In the genomic region with DNA sequence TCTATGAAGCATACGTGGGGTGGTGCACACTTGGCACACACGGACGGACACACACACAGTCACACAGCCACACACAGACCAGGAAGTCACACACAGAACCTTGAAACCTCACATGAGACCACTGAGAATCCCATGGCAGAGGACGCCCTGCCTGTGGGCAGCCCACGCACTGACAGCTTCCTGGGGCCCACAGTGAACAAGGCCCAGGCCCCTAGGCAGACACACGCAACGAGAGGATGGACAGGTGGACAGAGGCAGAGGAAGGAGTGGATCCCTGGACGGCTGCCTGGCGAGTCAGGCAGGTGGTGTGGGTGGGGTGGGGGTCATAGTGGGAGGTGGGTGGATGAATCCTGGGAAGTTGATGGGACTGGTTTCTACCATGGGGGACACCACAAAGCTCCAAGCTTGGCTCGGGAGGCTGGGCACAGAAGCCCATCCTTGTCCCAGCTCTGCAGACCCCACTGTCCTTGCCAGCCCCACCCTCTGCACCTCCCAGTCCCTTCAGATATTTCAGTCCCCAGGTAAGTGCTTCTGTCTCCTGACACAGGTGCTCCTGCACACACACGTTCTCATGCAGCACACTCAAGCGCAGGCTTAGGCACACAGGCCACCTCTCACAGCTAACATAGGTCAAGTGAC, we compare ENCODE assay signal across 14 cellular contexts. TPM values are rescaled to one million over a fixed set of nuclear protein-coding genes. Genes with fewer than 3 reads are reported as not detected.
DNase-seq lines count a peak whose midpoint lies in the region; ATAC-seq, FAIRE-seq and TF ChIP-seq lines count a peak whose summit lies in the region.
"Had no signal": no experiment of that assay in that cellular context is flagged by ENCODE, and none has a peak within 500 bp of the region (broad histone marks: within the 10 kb centered on the region; RNA-seq: fewer than 3 reads in every experiment).

No MANE protein-coding gene starts in this region.

- FAIRE-seq in HTR-8/SVneo (lab: Jason Lieb, UNC), result peak; percentile 16
- FAIRE-seq: A204.1 had no signal

- peaks cover 4% of the 10 kb centered on the region for H3K36me3 Mint-ChIP-seq in endothelial cell (ENCODE audit: low read depth, unreplicated experiment)

- no peaks in the 10 kb centered on the region for H3K4me1 Mint-ChIP-seq in endothelial cell (ENCODE audit: unreplicated experiment)

- no peak for ATAC-seq in HG03135 (IDR thresholded peaks at IDR 0.05; ENCODE audit: unreplicated experiment)
- ATAC-seq: activated T-helper 17 cell treated with anti-CD3 and anti-CD28 coated beads, Interleukin-2, amount 50 U/mL, for 72 hours; HCT116 had no signal

- H3K27ac Mint-ChIP-seq in endothelial cell (ENCODE audit: unreplicated experiment), result no peak overlapping the region

- peaks cover 11% of the 10 kb centered on the region for H3K27me3 Mint-ChIP-seq in endothelial cell (ENCODE audit: unreplicated experiment)
- H3K27me3 Mint-ChIP-seq: activated T-helper 17 cell treated with anti-CD3 and anti-CD28 coated beads, Interleukin-2, amount 50 U/mL, for 72 hours had no signal

- H3K9me3 Mint-ChIP-seq in endothelial cell (ENCODE audit: unreplicated experiment), result no peaks in the 10 kb centered on the region
- H3K9me3 Mint-ChIP-seq: activated T-helper 17 cell treated with anti-CD3 and anti-CD28 coated beads, Interleukin-2, amount 50 U/mL, for 72 hours; nephron had no signal

- DNase-seq in activated CD4-positive, alpha-beta T cell treated with anti-CD3 and anti-CD28 coated beads for 1 hour, result peak; percentile 3
- no peak for DNase-seq in activated CD4-positive, alpha-beta T cell treated with anti-CD3 and anti-CD28 coated beads, Interleukin-2, amount 50 U/mL, for 48 hours
- DNase-seq in HTR-8/SVneo (ENCODE audit: insufficient read length, low spot score), result no peak
- DNase-seq in endothelial cell (ENCODE audit: low spot score), result peak; percentile 2
- DNase-seq in posterior vena cava (ENCODE audit: low spot score), result peak; percentile 64
- no peak for DNase-seq in hippocampal formation (lab: John Stamatoyannopoulos, UW)
- no peak for DNase-seq in hepatic stellate cell (ENCODE audit: low spot score)
- DNase-seq: NK-92 treated with Interleukin-12 subunit alpha and Interleukin-12 subunit beta, amount 100 ng/mL, for 24 hours had no signal

- intact Hi-C loops in posterior vena cava (cut with DNase I), result no loop called here

- no peak for TF ChIP-seq CTCF in endothelial cell (IDR thresholded peaks at IDR 0.05; ENCODE audit: unreplicated experiment)

- no peak overlapping the region for H3K4me3 Mint-ChIP-seq in endothelial cell (ENCODE audit: unreplicated experiment)
- H3K4me3 Mint-ChIP-seq: activated T-helper 17 cell treated with anti-CD3 and anti-CD28 coated beads, Interleukin-2, amount 50 U/mL, for 72 hours; nephron had no signal

RNA-seq across cellular contexts. Expression of a gene that starts 49.1 kb away (rescaled TPM):
- total RNA-seq in endothelial cell (ENCODE audit: unreplicated experiment) (1.0 TPM), posterior vena cava (1 to 10 TPM; 2.7 to 3.3 TPM)
- total RNA-seq: SK-MEL-5 had no signal

Comparison
In these comparisons a context has a peak if more than half of its experiments do, and no peak if none do; other contexts are left out.
1. DNase-seq: peak in activated CD4-positive, alpha-beta T cell treated with anti-CD3 and anti-CD28 coated beads for 1 hour (single experiment), endothelial cell (single experiment) and posterior vena cava (single experiment); none in activated CD4-positive, alpha-beta T cell treated with anti-CD3 and anti-CD28 coated beads, Interleukin-2, amount 50 U/mL, for 48 hours (0 of 2), HTR-8/SVneo (single experiment), hippocampal formation (0 of 2) and hepatic stellate cell (single experiment).